ENCODE assay signal across 8 cellular contexts in genomic region chr4:4853371-4853823, GRCh38.
DNase-seq lines count a peak whose midpoint lies in the region; ATAC-seq lines count a peak whose summit lies in the region.

No MANE protein-coding gene starts in this region.

- H3K27me3 ChIP-seq in adipocyte (replicated peaks; ENCODE audit: control insufficient read depth, insufficient read depth, low read length) = no peaks in the 10 kb centered on the region
- peaks cover 66% of the 10 kb centered on the region for H3K27me3 ChIP-seq in muscle layer of duodenum (ENCODE audit: low read depth, low read length)

- peak; percentile 7 for ATAC-seq in GM21576 (IDR thresholded peaks at IDR 0.05; ENCODE audit: unreplicated experiment)

- H3K36me3 ChIP-seq in adipocyte (ENCODE audit: control insufficient read depth, insufficient read depth, low read length, severe bottlenecking) = no peaks in the 10 kb centered on the region
- no peaks in the 10 kb centered on the region for H3K36me3 ChIP-seq in muscle layer of duodenum (ENCODE audit: control insufficient read depth in 1 of 2, insufficient read depth in 2 of 2, low read length in 2 of 2)

- H3K4me1 ChIP-seq in adipocyte (ENCODE audit: control insufficient read depth, insufficient read depth, low read length) (peaks cover 12% of the 10 kb centered on the region), muscle layer of duodenum (ENCODE audit: control insufficient read depth in 1 of 2, insufficient read depth in 2 of 2, low read length in 2 of 2) (peaks cover 0 to 40% of the 10 kb centered on the region in 2 donors)

- peak overlapping the region; percentile 95 for H3K9ac ChIP-seq in adipocyte (ENCODE audit: low read length)

- H3K4me3 ChIP-seq in adipocyte (ENCODE audit: low read length) = peak overlapping the region; percentile 82
- H3K4me3 ChIP-seq in muscle layer of duodenum (ENCODE audit: low read depth in 1 of 2, low read length in 2 of 2) = peak overlapping the region; percentile 42 to 54

- H3K27ac ChIP-seq in muscle layer of duodenum (ENCODE audit: low read length) = no peak overlapping the region

- DNase-seq in AG20443 (ENCODE audit: low spot score) (peak; percentile 46), adipocyte (ENCODE audit: low read depth) (no peak), NOMO-1 treated with dmso at 0.1 percent for 144 hours (lab: John Stamatoyannopoulos, UW; ENCODE audit: unreplicated experiment) (no peak), COLO829 (ENCODE audit: low spot score) (no peak), activated gamma-delta T cell treated with Interleukin-2 at 50 U/mL for 16 hours (no peak), middle frontal gyrus (ENCODE audit: extremely low spot score, low spot score) (no peak)

- H3K9me3 ChIP-seq in adipocyte (ENCODE audit: control insufficient read depth, low read length) = no peaks in the 10 kb centered on the region
- H3K9me3 ChIP-seq in muscle layer of duodenum (ENCODE audit: control insufficient read depth in 1 of 2, low read length in 2 of 2) = no peaks in the 10 kb centered on the region
